2 cellular contexts compared by ENCODE assay signal in genomic region chr2:112664689-112665088, GRCh38.
TF ChIP-seq lines count a peak whose summit lies in the region.

No MANE protein-coding gene starts in this region.

TF ChIP-seq in GM23338, 12 proteins besides CTCF, POLR2A, EP300 and RAD21:
- no peak for TF ChIP-seq JUNB (IDR thresholded peaks at IDR 0.05; ENCODE audit: unreplicated experiment)
- no peak for TF ChIP-seq POLR2AphosphoS5 (IDR thresholded peaks at IDR 0.05; ENCODE audit: low read depth)
- no peak for TF ChIP-seq STAT1 (IDR thresholded peaks at IDR 0.05; ENCODE audit: unreplicated experiment)
- no peak for TF ChIP-seq REST (IDR thresholded peaks at IDR 0.05; ENCODE audit: unreplicated experiment)
- no peak for TF ChIP-seq ZNF114 (CRISPR knock-in tag; IDR thresholded peaks at IDR 0.05)
- no peak for TF ChIP-seq EZH2 (IDR thresholded peaks at IDR 0.05; ENCODE audit: low read depth, unreplicated experiment)
- no peak for TF ChIP-seq NANOG (IDR thresholded peaks at IDR 0.05; ENCODE audit: borderline replicate concordance)
- TF ChIP-seq ETS1 (IDR thresholded peaks at IDR 0.05), result no peak
- TF ChIP-seq CREB1 (CRISPR knock-in tag; IDR thresholded peaks at IDR 0.05; ENCODE audit: low read depth), result no peak
- TF ChIP-seq EZH2phosphoT487 (IDR thresholded peaks at IDR 0.05; ENCODE audit: unreplicated experiment), result no peak
- no peak for TF ChIP-seq ZNF331 (CRISPR knock-in tag; IDR thresholded peaks at IDR 0.05; ENCODE audit: low read depth)
- TF ChIP-seq ZNF462 (CRISPR knock-in tag; IDR thresholded peaks at IDR 0.05), result no peak

TF ChIP-seq in SK-N-SH, 30 proteins besides CTCF, POLR2A, EP300 and RAD21:
- TF ChIP-seq MEF2A (IDR thresholded peaks at IDR 0.05; ENCODE audit: borderline replicate concordance, low read depth), result no peak
- TF ChIP-seq USF1 (IDR thresholded peaks at IDR 0.05; ENCODE audit: borderline replicate concordance, low read depth), result no peak
